26 cellular contexts compared by ENCODE assay signal in genomic region chr13:97356592-97356991, GRCh38.
"Had no signal": no experiment of that assay in that cellular context is flagged by ENCODE, and none has a peak within 500 bp of the region (broad histone marks: within the 10 kb centered on the region; RNA-seq: fewer than 3 reads in every experiment).

No MANE protein-coding gene starts in this region.

- H3K4me1 Mint-ChIP-seq: endodermal cell; natural killer cell; stimulated activated effector memory CD8-positive, alpha-beta T cell treated with anti-CD3 and anti-CD28 coated beads, Interleukin-12 subunit alpha, Interleukin-12 subunit beta, amount 100 ng/mL, for 72 hours had no signal

- DNase-seq: cerebellar nuclear complex; colonic mucosa; dermis blood vessel endothelial cell; effector CD4-positive, alpha-beta T cell; endodermal cell; erythroblast; foreskin keratinocyte; heart left ventricle; hippocampal formation; kidney glomerular epithelial cell; lower lobe of right lung; natural killer cell; nucleus accumbens; pancreas; right lobe of liver; stimulated activated CD4-positive, alpha-beta T cell treated with anti-CD3 and anti-CD28 coated beads, Interleukin-4, amount 100 ng/mL, for 1 hour; stimulated activated CD8-positive, alpha-beta memory T cell treated with anti-CD3 and anti-CD28 coated beads, Interleukin-4, amount 100 ng/mL, for 48 hours; stimulated activated naive CD8-positive, alpha-beta T cell treated with anti-CD3 and anti-CD28 coated beads, Interleukin-15, Interleukin-2, amounts not matched to agents 100 U/mL and 50 U/mL, for 24 hours; tibial artery; upper lobe of left lung had no signal

- H3K27me3 ChIP-seq: colonic mucosa, foreskin keratinocyte, heart left ventricle, pancreas, right lobe of liver, suprapubic skin, tibial artery, upper lobe of left lung had no signal

- H3K36me3 ChIP-seq: colonic mucosa, prostate gland had no signal

- H3K4me3 ChIP-seq: colonic mucosa, heart left ventricle, lower lobe of right lung, pancreas, prostate gland, right lobe of liver, suprapubic skin, tibial artery, upper lobe of left lung had no signal

- H3K27ac Mint-ChIP-seq: endodermal cell; memory B cell; mesothelial cell of epicardium; natural killer cell; stimulated activated effector memory CD8-positive, alpha-beta T cell treated with anti-CD3 and anti-CD28 coated beads, Interleukin-12 subunit alpha, Interleukin-12 subunit beta, amount 100 ng/mL, for 72 hours had no signal

- H3K27me3 Mint-ChIP-seq: memory B cell had no signal

- H3K4me1 ChIP-seq: colonic mucosa, foreskin keratinocyte, prostate gland had no signal

- H3K36me3 Mint-ChIP-seq: natural killer cell had no signal

- ATAC-seq: foreskin keratinocyte; heart left ventricle; lower lobe of right lung; natural killer cell; pancreas; stimulated activated effector memory CD8-positive, alpha-beta T cell treated with anti-CD3 and anti-CD28 coated beads, Interleukin-12 subunit alpha, Interleukin-12 subunit beta, amount 100 ng/mL, for 72 hours; stimulated activated naive CD8-positive, alpha-beta T cell treated with anti-CD3 and anti-CD28 coated beads, Interleukin-15, Interleukin-2, amounts not matched to agents 100 U/mL and 50 U/mL, for 24 hours had no signal

- H3K27ac ChIP-seq: colonic mucosa, foreskin keratinocyte, lower lobe of right lung, pancreas, prostate gland, suprapubic skin, tibial artery, upper lobe of left lung had no signal

- H3K4me3 Mint-ChIP-seq: endodermal cell; memory B cell; mesothelial cell of epicardium; natural killer cell; neural crest cell; stimulated activated effector memory CD8-positive, alpha-beta T cell treated with anti-CD3 and anti-CD28 coated beads, Interleukin-12 subunit alpha, Interleukin-12 subunit beta, amount 100 ng/mL, for 72 hours had no signal

- H3K9me3 ChIP-seq: colonic mucosa, heart left ventricle, lower lobe of right lung, pancreas, prostate gland, suprapubic skin, tibial artery, upper lobe of left lung had no signal

- H3K9me3 Mint-ChIP-seq: memory B cell; mesothelial cell of epicardium; natural killer cell; neural crest cell; stimulated activated effector memory CD8-positive, alpha-beta T cell treated with anti-CD3 and anti-CD28 coated beads, Interleukin-12 subunit alpha, Interleukin-12 subunit beta, amount 100 ng/mL, for 72 hours had no signal
